In genomic region chr10:103493362-103493871, GRCh38 we compare ENCODE assay signal across 8 cellular contexts. TPM values are rescaled to one million over a fixed set of nuclear protein-coding genes. Genes with fewer than 3 reads are reported as not detected.
DNase-seq lines count a peak whose midpoint lies in the region; ATAC-seq and TF ChIP-seq lines count a peak whose summit lies in the region.

NEURL1 (plus strand) TSS chr10:103493705; CDS start chr10:103494388, 683 bp downstream.

- no peak within 1 kb of the TSS for H3K27ac Mint-ChIP-seq in activated T-cell treated with anti-CD3 and anti-CD28 coated beads, Interleukin-2, amount 50 U/mL, for 72 hours
- peak within 1 kb of the TSS; percentile 34 for H3K27ac Mint-ChIP-seq in progenitor cell of endocrine pancreas

- no peaks in the 10 kb centered on the region for H3K9me3 Mint-ChIP-seq in activated T-cell treated with anti-CD3 and anti-CD28 coated beads, Interleukin-2, amount 50 U/mL, for 72 hours
- H3K9me3 Mint-ChIP-seq in progenitor cell of endocrine pancreas (ENCODE audit: low read depth), result no peaks in the 10 kb centered on the region

- peaks cover 56% of the 10 kb centered on the region for H3K27me3 Mint-ChIP-seq in activated T-cell treated with anti-CD3 and anti-CD28 coated beads, Interleukin-2, amount 50 U/mL, for 72 hours (ENCODE audit: low read depth)
- H3K27me3 Mint-ChIP-seq in progenitor cell of endocrine pancreas, result peaks cover 55% of the 10 kb centered on the region

- H3K36me3 ChIP-seq in BE2C, result no peaks in the 10 kb centered on the region

- peaks cover 15% of the 10 kb centered on the region for H3K4me1 ChIP-seq in BE2C

- peak within 1 kb of the TSS; percentile 87 for H3K4me3 Mint-ChIP-seq in activated T-cell treated with anti-CD3 and anti-CD28 coated beads, Interleukin-2, amount 50 U/mL, for 72 hours
- H3K4me3 Mint-ChIP-seq in progenitor cell of endocrine pancreas (ENCODE audit: low read depth), result peak within 1 kb of the TSS; percentile 78

- TF ChIP-seq CTCF in BE2C (IDR thresholded peaks at IDR 0.05; ENCODE audit: low read depth, low read length) (no peak), HL-60 (IDR thresholded peaks at IDR 0.05; ENCODE audit: insufficient read depth, low read length) (no peak), progenitor cell of endocrine pancreas (IDR thresholded peaks at IDR 0.05; ENCODE audit: unreplicated experiment) (no peak)

- no peak within 1 kb of the TSS for H3K27ac ChIP-seq in HL-60 (replicated peaks)

- H3K4me1 Mint-ChIP-seq in activated T-cell treated with anti-CD3 and anti-CD28 coated beads, Interleukin-2, amount 50 U/mL, for 72 hours (ENCODE audit: low read depth), result peaks cover 32% of the 10 kb centered on the region
- H3K4me1 Mint-ChIP-seq in progenitor cell of endocrine pancreas (ENCODE audit: low read depth), result peaks cover 11% of the 10 kb centered on the region

- H3K9me3 ChIP-seq in BE2C, result no peaks in the 10 kb centered on the region

- peak; percentile 44 for DNase-seq in BE2C
- DNase-seq in HL-60 (ENCODE audit: low read depth in 1 of 2, low spot score in 1 of 2), result no peak
- peak; percentile 25 to 29 for DNase-seq in activated T-cell treated with anti-CD3 and anti-CD28 coated beads, Interleukin-2, amount 50 U/mL, for 72 hours
- DNase-seq in head of caudate nucleus, result peak; percentile 15 to 85 (median 66)
- DNase-seq in progenitor cell of endocrine pancreas (ENCODE audit: low spot score, unreplicated experiment), result no peak

- H3K4me3 ChIP-seq in BE2C (ENCODE audit: low read depth, low read length) (peak within 1 kb of the TSS; percentile 60), HL-60 (replicated peaks; ENCODE audit: insufficient read depth, low read length) (peak within 1 kb of the TSS; percentile 37)

- intact Hi-C loops in head of caudate nucleus (cut with DNase I), result no loop called here

- ATAC-seq in activated T-cell treated with anti-CD3 and anti-CD28 coated beads, Interleukin-2, amount 50 U/mL, for 72 hours (replicated peaks in 1 of 2), result peak; percentile 16 to 43
- no peak for ATAC-seq in GM19455 (IDR thresholded peaks at IDR 0.05; ENCODE audit: unreplicated experiment)
- no peak for ATAC-seq in GM18498 (IDR thresholded peaks at IDR 0.05; ENCODE audit: unreplicated experiment)
- ATAC-seq in HG03175 (IDR thresholded peaks at IDR 0.05; ENCODE audit: unreplicated experiment), result no peak

- no peaks in the 10 kb centered on the region for H3K36me3 Mint-ChIP-seq in activated T-cell treated with anti-CD3 and anti-CD28 coated beads, Interleukin-2, amount 50 U/mL, for 72 hours (ENCODE audit: insufficient read depth in 2 of 2)
- no peaks in the 10 kb centered on the region for H3K36me3 Mint-ChIP-seq in progenitor cell of endocrine pancreas (ENCODE audit: insufficient read depth)

- H3K27me3 ChIP-seq in BE2C (peaks cover 8% of the 10 kb centered on the region), HL-60 (ENCODE audit: insufficient read depth, poor library complexity, severe bottlenecking) (peaks cover 36% of the 10 kb centered on the region)

RNA-seq across cellular contexts. Expression of gene NEURL1, which starts in this region (rescaled TPM):
- 10.0 TPM for polyA plus RNA-seq in BE2C (2012; ENCODE audit: insufficient read depth, insufficient read length, low read depth)
- total RNA-seq in activated T-cell treated with anti-CD3 and anti-CD28 coated beads, Interleukin-2, amount 50 U/mL, for 72 hours, result 1 to 10 TPM; 2.5 to 3.5 TPM
- 17.6 and 21.5 TPM in 2 replicates for total RNA-seq in progenitor cell of endocrine pancreas

Comparison
In these comparisons a context has a peak if more than half of its experiments do, and no peak if none do; other contexts are left out.
1. DNase-seq: peak in BE2C (single experiment), activated T-cell treated with anti-CD3 and anti-CD28 coated beads, Interleukin-2, amount 50 U/mL, for 72 hours (2 of 2) and head of caudate nucleus (42 of 42); none in HL-60 (0 of 2) and progenitor cell of endocrine pancreas (single experiment).
2. ATAC-seq: peak in activated T-cell treated with anti-CD3 and anti-CD28 coated beads, Interleukin-2, amount 50 U/mL, for 72 hours (2 of 2); none in GM19455 (single experiment), GM18498 (single experiment) and HG03175 (single experiment).